In genomic region chr7:64965594-64965993, GRCh38 we compare ENCODE assay signal across 2 cellular contexts.
TF ChIP-seq lines count a peak whose summit lies in the region.

No MANE protein-coding gene starts in this region.

TF ChIP-seq in IMR-90, 13 proteins besides CTCF, POLR2A, EP300 and RAD21:
- TF ChIP-seq MAFK (IDR thresholded peaks at IDR 0.05; ENCODE audit: low read depth, low read length): peak; percentile 37; the same call in 1 of the 2 replicates
- no peak for TF ChIP-seq RCOR1 (IDR thresholded peaks at IDR 0.05; ENCODE audit: insufficient replicate concordance, low read length)
TF ChIP-seq in IMR-90: peak in this region for 1.

TF ChIP-seq in K562, 482 proteins besides CTCF, POLR2A, EP300 and RAD21:
- no peak for TF ChIP-seq HMGXB4 (CRISPR knock-in tag; IDR thresholded peaks at IDR 0.05)
- no peak for TF ChIP-seq ARID1B (IDR thresholded peaks at IDR 0.05)
- TF ChIP-seq ZNF316 (IDR thresholded peaks at IDR 0.05): peak; percentile 63; the same call in 1 of the 2 replicates
- TF ChIP-seq SUPT5H (IDR thresholded peaks at IDR 0.05): no peak
- TF ChIP-seq MAFF (IDR thresholded peaks at IDR 0.05; ENCODE audit: low read length): peak; percentile 28; the same call in 1 of the 2 replicates
- 0 out of 2 replicates have a peak, but pooled peaks have one; percentile 34 for TF ChIP-seq MAFG (tag; conservative IDR thresholded peaks at IDR 0.05)
- TF ChIP-seq C11orf30 (IDR thresholded peaks at IDR 0.05; ENCODE audit: low read depth): peak; percentile 34; the same call in 1 of the 2 replicates
